Comparison of ENCODE assay signal across 7 cellular contexts in the genomic region with DNA sequence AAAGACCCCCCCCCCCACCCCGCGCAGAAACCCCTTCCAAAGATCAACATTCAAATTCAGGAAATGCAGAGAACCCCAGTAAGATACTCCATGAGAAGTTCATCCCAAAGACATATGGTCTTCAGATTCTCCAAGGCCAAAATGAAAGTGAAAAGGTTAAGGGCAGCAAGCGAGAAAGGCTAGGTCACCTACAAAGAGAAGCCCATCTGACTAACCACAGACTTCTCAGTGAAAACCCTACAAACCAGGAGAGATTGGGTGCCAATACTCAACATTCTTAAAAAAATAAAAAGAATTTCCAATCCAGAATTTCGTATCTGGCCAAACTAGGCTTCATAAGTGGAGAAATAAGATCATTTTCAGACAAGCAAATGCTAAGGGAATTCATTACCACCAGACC.
"Had no signal": no experiment of that assay in that cellular context is flagged by ENCODE, and none has a peak within 500 bp of the region (broad histone marks: within the 10 kb centered on the region; RNA-seq: fewer than 3 reads in every experiment).

No MANE protein-coding gene starts in this region.

- H3K4me3 ChIP-seq: K562 had no signal

- H3K27ac ChIP-seq: HL-60 had no signal

- H3K27me3 Mint-ChIP-seq: IgD-negative memory B cell had no signal

- H3K4me1 Mint-ChIP-seq: IgD-negative memory B cell had no signal

- DNase-seq: IMR-90, KBM-7, KG1 had no signal

- H3K36me3 Mint-ChIP-seq: IgD-negative memory B cell had no signal

- H3K27ac Mint-ChIP-seq: IgD-negative memory B cell had no signal

- ATAC-seq: HepG2, K562 had no signal

- H3K4me3 Mint-ChIP-seq: IgD-negative memory B cell had no signal
